ENCODE assay signal across 8 cellular contexts in genomic region chr3:9946112-9947024, GRCh38. TPM values are rescaled to one million over a fixed set of nuclear protein-coding genes. Genes with fewer than 3 reads are reported as not detected.
DNase-seq lines count a peak whose midpoint lies in the region; ATAC-seq and TF ChIP-seq lines count a peak whose summit lies in the region.

No MANE protein-coding gene starts in this region.

- H2AFZ ChIP-seq in HCT116 (ENCODE audit: low read depth, low read length, poor library complexity, severe bottlenecking), result no peak overlapping the region

- CTCF ChIA-PET in HCT116 (lab: Charles Lee), result interaction anchor here (0.6 to 2.3 kb wide), 36 partner anchors 8 to 443 kb away, joined by 3 to 65 read pairs (median 4); partner anchors contain the start of genes ARPC4, CRELD1, GHRL and IL17RC

- peak overlapping the region; percentile 85 for H3K9ac ChIP-seq in HCT116 (ENCODE audit: low read length)

- no peaks in the 10 kb centered on the region for H3K9me3 Mint-ChIP-seq in effector memory CD8-positive, alpha-beta T cell

- peak in 2 of 3 experiments; percentile 59 to 89; a peak in 4 of 6 replicates for TF ChIP-seq CTCF in HCT116 (IDR thresholded peaks at IDR 0.05 in 2 of 3, conservative IDR thresholded peaks at IDR 0.05 in 1 of 3; ENCODE audit: borderline replicate concordance in 1 of 3, insufficient read depth in 1 of 3, low read depth in 2 of 3, low read length in 2 of 3)

- H3K4me2 ChIP-seq in HCT116 (ENCODE audit: low read length), result peak overlapping the region; percentile 94

- BruUV-seq in HCT116 (replicated peaks; lab: Mats Ljungman, UMichigan), result no TSS peak

- DNase-seq in AG20443 (ENCODE audit: low spot score), result peak; percentile 98
- DNase-seq in HCT116 (ENCODE audit: low read depth, low spot score), result peak; percentile 80
- peak; percentile 82 for DNase-seq in NCI-H526 treated with DMSO at 0.1 percent for 48 hours (lab: John Stamatoyannopoulos, UW)
- peak; percentile 59 for DNase-seq in activated CD8-positive, alpha-beta memory T cell treated with anti-CD3 and anti-CD28 coated beads, Interleukin-2, amount 50 U/mL, for 1 hour (ENCODE audit: extremely low read depth)
- peak; percentile 59 to 83 (median 78) for DNase-seq in effector memory CD8-positive, alpha-beta T cell
- DNase-seq in medulla oblongata (ENCODE audit: extremely low spot score), result peak; percentile 83
- peak; percentile 64 to 75 (median 65) for DNase-seq in stimulated activated CD4-positive, alpha-beta T cell treated with anti-CD3 and anti-CD28 coated beads, TNF-alpha, amount 100 ng/mL, for 1 hour (ENCODE audit: low read depth in 3 of 3, low spot score in 1 of 3)

- no peak for TF ChIP-seq RAD21 in HCT116 (IDR thresholded peaks at IDR 0.05; ENCODE audit: low read depth)

- H3K4me1 Mint-ChIP-seq in effector memory CD8-positive, alpha-beta T cell (ENCODE audit: low read depth in 2 of 2), result peaks cover 7 to 10% of the 10 kb centered on the region in 2 donors

- RAD21 ChIA-PET in HCT116 (lab: Charles Lee; ENCODE audit: low non-redundant PET in 1 of 2, low total read pairs in 2 of 2, uncharacterized antibody in 2 of 2, unreplicated experiment in 2 of 2), result interaction anchor here (0.6 to 1.3 kb wide), 5 partner anchors 12 to 230 kb away, joined by 4 to 6 read pairs (median 4); partner anchors contain the start of genes CRELD1 (in 1 of the 2) and RPUSD3 (in 1 of the 2)

- H3K9me2 ChIP-seq in HCT116 (ENCODE audit: insufficient read depth), result no peaks in the 10 kb centered on the region

- peak overlapping the region; percentile 98 for H3K27ac ChIP-seq in HCT116 (ENCODE audit: low read depth, low read length)

- H3K4me3 ChIP-seq in HCT116 (replicated peaks in 1 of 2; ENCODE audit: low read depth in 1 of 2, low read length in 2 of 2), result peak overlapping the region; percentile 66 to 84

- POLR2A ChIA-PET in HCT116 (lab: Charles Lee), result interaction anchor here (0.7 to 1.7 kb wide), 13 partner anchors 8 to 138 kb away, joined by 3 to 27 read pairs (median 3); partner anchors contain the start of genes CRELD1, EMC3 and IL17RE

- peak overlapping the region; percentile 75 to 86 for H3K4me3 Mint-ChIP-seq in effector memory CD8-positive, alpha-beta T cell

- peaks cover 6% of the 10 kb centered on the region; the same call in 1 of the 2 replicates for H3K79me2 ChIP-seq in HCT116 (ENCODE audit: insufficient read depth, low read length)

- peak overlapping the region; percentile 72 to 89 for H3K27ac Mint-ChIP-seq in effector memory CD8-positive, alpha-beta T cell

- peaks cover 0 to 6% of the 10 kb centered on the region in 2 experiments; a peak in 1 of 4 replicates for H3K36me3 ChIP-seq in HCT116 (ENCODE audit: control insufficient read depth in 1 of 2, insufficient read depth in 2 of 2, low read length in 2 of 2)

- no peaks in the 10 kb centered on the region for H3K9me3 ChIP-seq in HCT116 (ENCODE audit: control insufficient read depth in 1 of 2, insufficient read depth in 1 of 2, low read depth in 1 of 2, low read length in 2 of 2)

- peak; percentile 92 for TF ChIP-seq POLR2A in HCT116 (IDR thresholded peaks at IDR 0.05; ENCODE audit: borderline replicate concordance, extremely low read depth, insufficient read depth, insufficient read length)

- peak; percentile 75 for ATAC-seq in HCT116
- peak; percentile 93 for ATAC-seq in effector memory CD8-positive, alpha-beta T cell (replicated peaks)
- ATAC-seq in GM18870 (IDR thresholded peaks at IDR 0.05; ENCODE audit: unreplicated experiment), result no peak

- H4K20me1 ChIP-seq in HCT116 (ENCODE audit: insufficient read depth), result no peaks in the 10 kb centered on the region

- intact Hi-C loops in HCT116 (cut with micrococcal nuclease), result loop anchor here (2.0 to 10.0 kb wide), 4 partner anchors 98 to 444 kb away; no protein-coding TSS in a partner anchor

- no peaks in the 10 kb centered on the region for H3K27me3 Mint-ChIP-seq in effector memory CD8-positive, alpha-beta T cell

- H3K36me3 Mint-ChIP-seq in effector memory CD8-positive, alpha-beta T cell (ENCODE audit: insufficient read depth), result peaks cover 7% of the 10 kb centered on the region

- no peaks in the 10 kb centered on the region for H3K27me3 ChIP-seq in HCT116 (ENCODE audit: insufficient read depth, low read length)

- peaks cover 7 to 28% of the 10 kb centered on the region in 2 experiments; a peak in 3 of 4 replicates for H3K4me1 ChIP-seq in HCT116 (ENCODE audit: control insufficient read depth in 1 of 2, insufficient read depth in 2 of 2, low read length in 2 of 2)

TF ChIP-seq in HCT116, 20 proteins besides CTCF, POLR2A, EP300 and RAD21:
- TF ChIP-seq SP1 (IDR thresholded peaks at IDR 0.05; ENCODE audit: low read depth) (no peak), POLR2AphosphoS5 (IDR thresholded peaks at IDR 0.05; ENCODE audit: low read depth, low read length) (peak; percentile 98), ZBTB33 (IDR thresholded peaks at IDR 0.05; ENCODE audit: extremely low read depth, insufficient replicate concordance, low read length) (peak; percentile 63), ATF3 (IDR thresholded peaks at IDR 0.05) (no peak), CBX3 (IDR thresholded peaks at IDR 0.05; ENCODE audit: low read depth) (no peak), TCF7L2 (IDR thresholded peaks at IDR 0.05; ENCODE audit: borderline replicate concordance, extremely low read depth, insufficient read depth, insufficient read length) (peak; percentile 11), SRF (IDR thresholded peaks at IDR 0.05; ENCODE audit: low read depth) (no peak), YY1 (IDR thresholded peaks at IDR 0.05; ENCODE audit: extremely low read depth, insufficient replicate concordance, low read depth, low read length) (peak; percentile 79), JUND (IDR thresholded peaks at IDR 0.05) (no peak)
TF ChIP-seq in HCT116: peak in this region for 4.

RNA-seq across cellular contexts. Expression of gene PRRT3, which starts 5.8 kb away (rescaled TPM):
- total RNA-seq in HCT116 (2021; ENCODE audit: unreplicated experiment), result 0.96 TPM
- 0.76 and 1.1 TPM in 2 replicates for polyA plus RNA-seq in HCT116 (2012)

RNA-seq across cellular contexts. Expression of gene CRELD1, which starts 12.7 kb away (rescaled TPM):
- total RNA-seq in HCT116 (2021; ENCODE audit: unreplicated experiment), result 18.7 TPM
- 29.4 and 31.8 TPM in 2 replicates for polyA plus RNA-seq in HCT116 (2012)

RNA-seq across cellular contexts. Expression of gene IL17RC, which starts 29.5 kb away (rescaled TPM):
- 17.6 TPM for total RNA-seq in HCT116 (2021; ENCODE audit: unreplicated experiment)
- 12.5 and 14.5 TPM in 2 replicates for polyA plus RNA-seq in HCT116 (2012)

RNA-seq across cellular contexts. Expression of gene EMC3, which starts 40.3 kb away (rescaled TPM):
- 12.4 TPM for total RNA-seq in HCT116 (2021; ENCODE audit: unreplicated experiment)
- polyA plus RNA-seq in HCT116 (2012), result 17.9 and 20.3 TPM in 2 replicates

RNA-seq across cellular contexts. Expression of gene IL17RE, which starts 43.7 kb away (rescaled TPM):
- total RNA-seq in HCT116 (2021; ENCODE audit: unreplicated experiment), result 14.3 TPM
- polyA plus RNA-seq in HCT116 (2012), result 12.8 and 12.9 TPM in 2 replicates
